ENCODE assay signal across 20 cellular contexts in the genomic region with DNA sequence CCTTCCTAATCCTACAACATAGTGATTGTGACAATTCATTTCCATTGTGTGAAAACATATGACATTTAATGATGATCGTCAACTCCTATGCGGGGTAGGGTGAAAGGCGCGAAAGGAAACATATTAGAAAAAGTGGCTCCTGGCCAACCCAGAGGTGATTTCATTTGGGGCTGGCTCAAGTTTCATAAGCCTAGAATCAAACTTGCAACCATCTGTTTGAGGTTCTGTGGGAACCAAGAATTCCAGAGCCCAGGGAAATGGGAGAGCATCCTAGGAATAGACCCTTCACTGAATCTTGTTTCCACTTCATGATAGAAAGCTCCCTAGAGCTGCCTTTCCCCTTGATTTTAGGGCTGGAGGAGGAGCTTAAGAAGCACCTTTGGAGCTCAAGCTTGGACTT.
A peak's percentile ranks its signal among the peaks of the same experiment; 100 is the strongest.
DNase-seq lines count a peak whose midpoint lies in the region; ATAC-seq lines count a peak whose summit lies in the region.
"Had no signal": no experiment of that assay in that cellular context is flagged by ENCODE, and none has a peak within 500 bp of the region (broad histone marks: within the 10 kb centered on the region; RNA-seq: fewer than 3 reads in every experiment).

No MANE protein-coding gene starts in this region.

- H3K27ac ChIP-seq in SJCRH30 = peak overlapping the region; percentile 40
- H3K27ac ChIP-seq: GM23248, HL-60 had no signal

- H3K4me1 ChIP-seq in SJCRH30 = peaks cover 64% of the 10 kb centered on the region
- H3K4me1 ChIP-seq: BE2C, Caco-2 had no signal

- no peak overlapping the region for H3K4me3 ChIP-seq in SJCRH30
- H3K4me3 ChIP-seq: GM12878, GM23248, HAP-1 had no signal

- DNase-seq in DMS 273 (lab: John Stamatoyannopoulos, UW; ENCODE audit: unreplicated experiment) (peak; percentile 91), DMS 273 treated with DMSO at 0.1 percent for 48 hours (lab: John Stamatoyannopoulos, UW) (peak; percentile 67), NCI-H446 treated with DMSO at 0.1 percent for 48 hours (lab: John Stamatoyannopoulos, UW) (peak; percentile 8), SJCRH30 (peak; percentile 60 to 85), DMS53 (lab: John Stamatoyannopoulos, UW) (no peak), COR-L47 (lab: John Stamatoyannopoulos, UW) (no peak)
- DNase-seq: ACHN; BE2C; C1 segment of cervical spinal cord; Caco-2; CD4-positive, CD25-positive, alpha-beta regulatory T cell; CD8-positive, alpha-beta memory T cell; DND-41; EL; GM23248 had no signal

- no peaks in the 10 kb centered on the region for H3K36me3 ChIP-seq in SJCRH30
- H3K36me3 ChIP-seq: BE2C, HAP-1 had no signal

- H3K9me3 ChIP-seq in SJCRH30 (replicated peaks) = peaks cover 6% of the 10 kb centered on the region; the same call in 1 of the 2 replicates
- H3K9me3 ChIP-seq: BE2C, Caco-2, HAP-1 had no signal

- ATAC-seq in HG03135 (IDR thresholded peaks at IDR 0.05; ENCODE audit: unreplicated experiment) (no peak), HG02678 (IDR thresholded peaks at IDR 0.05; ENCODE audit: unreplicated experiment) (no peak)
- ATAC-seq: GM12878 had no signal

- no peaks in the 10 kb centered on the region for H3K27me3 ChIP-seq in SJCRH30
- H3K27me3 ChIP-seq: BE2C had no signal

Comparison
In these comparisons a context has a peak if more than half of its experiments do, and no peak if none do; other contexts are left out.
1. DNase-seq: peak in DMS 273 (single experiment), DMS 273 treated with DMSO at 0.1 percent for 48 hours (single experiment), NCI-H446 treated with DMSO at 0.1 percent for 48 hours (single experiment) and SJCRH30 (2 of 2); none in DMS53 (single experiment) and COR-L47 (single experiment).